In the genomic region with DNA sequence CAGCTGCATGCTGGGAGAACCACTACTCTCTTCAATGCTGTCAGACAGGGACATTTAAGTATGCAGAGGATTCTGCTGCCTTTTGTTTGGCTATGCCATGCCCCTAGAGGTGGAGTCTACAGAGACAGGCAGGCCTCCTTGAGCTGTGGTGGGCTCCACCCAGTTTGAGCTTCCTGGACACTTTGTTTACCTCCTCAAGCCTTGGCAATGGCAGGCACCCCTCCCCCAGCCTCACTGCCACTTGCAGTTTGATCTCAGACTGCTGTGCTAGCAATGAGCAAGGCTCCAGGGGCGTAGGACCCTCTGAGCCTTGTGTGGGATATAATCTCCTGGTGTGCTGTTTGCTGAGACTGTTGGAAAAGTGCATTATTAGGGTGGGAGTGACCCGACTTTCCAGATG, we compare ENCODE assay signal across 6 cellular contexts. TPM values are rescaled to one million over a fixed set of nuclear protein-coding genes. Genes with fewer than 3 reads are reported as not detected.
DNase-seq lines count a peak whose midpoint lies in the region; ATAC-seq and TF ChIP-seq lines count a peak whose summit lies in the region.
"Not testable (repeated sequence)": the region's sequence is repeated elsewhere in the genome, so short reads cannot be mapped to it uniquely, and the experiment has no call there.

No MANE protein-coding gene starts in this region.

- H3K27ac ChIP-seq in CD4-positive, alpha-beta memory T cell (ENCODE audit: low read depth, low read length), result not testable (repeated sequence)

- H3K27me3 ChIP-seq in CD4-positive, alpha-beta memory T cell (ENCODE audit: insufficient read depth, low read length), result not testable (repeated sequence)

- peak overlapping the region in 4 of 8 donors; percentile 36 to 55 (median 47) for H3K4me3 Mint-ChIP-seq in CD4-positive, alpha-beta memory T cell
- not testable (repeated sequence) for H3K4me3 Mint-ChIP-seq in T-cell; activated CD4-positive, alpha-beta T cell treated with anti-CD3 and anti-CD28 coated beads, Interleukin-2, amount 10 ng/mL, durations not matched to agents 24 days and 14 days

- POLR2A ChIA-PET in CD4-positive, alpha-beta memory T cell (lab: Charles Lee; ENCODE audit: partially characterized antibody), result interaction anchor here (0.6 to 1.7 kb wide), 2 partner anchors 9 to 18 kb away, joined by 3 to 5 read pairs; partner anchors contain the start of gene TAF9B
- POLR2A ChIA-PET in T-cell (lab: Charles Lee), result not testable (repeated sequence)

- H3K4me3 ChIP-seq in CD4-positive, alpha-beta memory T cell (ENCODE audit: low read length in 2 of 2), result not testable (repeated sequence)
- H3K4me3 ChIP-seq in LNCaP clone FGC (ENCODE audit: low read depth, low read length), result peak overlapping the region; percentile 34

- not testable (repeated sequence) for TF ChIP-seq CTCF in LNCaP clone FGC (IDR thresholded peaks at IDR 0.05; ENCODE audit: control insufficient read depth, extremely low read depth, insufficient read depth)

- ATAC-seq in T-cell (replicated peaks in 1 of 4), result not testable (repeated sequence)

- not testable (repeated sequence) for H3K9me3 ChIP-seq in CD4-positive, alpha-beta memory T cell (ENCODE audit: control insufficient read depth in 1 of 2, low read length in 2 of 2)

- H3K27me3 Mint-ChIP-seq in CD4-positive, alpha-beta memory T cell; activated CD4-positive, alpha-beta T cell treated with anti-CD3 and anti-CD28 coated beads, Interleukin-2, amount 10 ng/mL, durations not matched to agents 24 days and 14 days: not testable (repeated sequence)
- peaks cover 0 to 25% of the 10 kb centered on the region in 2 donors for H3K27me3 Mint-ChIP-seq in T-cell

- peak in 3 of 5 donors; percentile 13 to 39 (median 21) for DNase-seq in CD4-positive, alpha-beta memory T cell
- not testable (repeated sequence) for DNase-seq in LNCaP clone FGC (ENCODE audit: low read depth)
- peak in 21 of 34 experiments; percentile 5 to 42 (median 15) for DNase-seq in T-cell
- DNase-seq in activated CD4-positive, alpha-beta T cell treated with anti-CD3 and anti-CD28 coated beads, Interleukin-2, amount 10 ng/mL, durations not matched to agents 24 days and 14 days, result peak; percentile 56
- peak; percentile 2 for DNase-seq in activated effector memory CD4-positive, alpha-beta T cell treated with Interleukin-2 at 50 U/mL for 16 hours
- DNase-seq in central memory CD4-positive, alpha-beta T cell, result peak; percentile 27

- CTCF ChIA-PET in CD4-positive, alpha-beta memory T cell (lab: Charles Lee; ENCODE audit: partially characterized antibody); T-cell (lab: Charles Lee): not testable (repeated sequence)

- peak overlapping the region in 5 of 7 donors; percentile 10 to 85 (median 45) for H3K27ac Mint-ChIP-seq in CD4-positive, alpha-beta memory T cell
- H3K27ac Mint-ChIP-seq in T-cell, result peak overlapping the region in 1 of 2 donors; percentile 39
- not testable (repeated sequence) for H3K27ac Mint-ChIP-seq in activated CD4-positive, alpha-beta T cell treated with anti-CD3 and anti-CD28 coated beads, Interleukin-2, amount 10 ng/mL, durations not matched to agents 24 days and 14 days

- not testable (repeated sequence) for H3K4me1 ChIP-seq in CD4-positive, alpha-beta memory T cell (ENCODE audit: insufficient read depth, low read length)

- H3K4me1 Mint-ChIP-seq in CD4-positive, alpha-beta memory T cell, result peaks cover 6 to 23% (median 8%) of the 10 kb centered on the region in 4 donors
- H3K4me1 Mint-ChIP-seq in T-cell, result peaks cover 0 to 27% (median 26%) of the 10 kb centered on the region in 3 donors
- H3K4me1 Mint-ChIP-seq in activated CD4-positive, alpha-beta T cell treated with anti-CD3 and anti-CD28 coated beads, Interleukin-2, amount 10 ng/mL, durations not matched to agents 24 days and 14 days, result not testable (repeated sequence)

- H3K36me3 Mint-ChIP-seq in CD4-positive, alpha-beta memory T cell; T-cell; activated CD4-positive, alpha-beta T cell treated with anti-CD3 and anti-CD28 coated beads, Interleukin-2, amount 10 ng/mL, durations not matched to agents 24 days and 14 days (ENCODE audit: low read depth): not testable (repeated sequence)

- not testable (repeated sequence) for H3K9me3 Mint-ChIP-seq in CD4-positive, alpha-beta memory T cell; T-cell
- H3K9me3 Mint-ChIP-seq in activated CD4-positive, alpha-beta T cell treated with anti-CD3 and anti-CD28 coated beads, Interleukin-2, amount 10 ng/mL, durations not matched to agents 24 days and 14 days, result peaks cover 13% of the 10 kb centered on the region

- intact Hi-C loops in CD4-positive, alpha-beta memory T cell (cut with micrococcal nuclease); activated CD4-positive, alpha-beta T cell treated with anti-CD3 and anti-CD28 coated beads, Interleukin-2, amount 10 ng/mL, durations not matched to agents 24 days and 14 days (cut with micrococcal nuclease): not testable (repeated sequence)

- H3K36me3 ChIP-seq in CD4-positive, alpha-beta memory T cell (ENCODE audit: insufficient read depth, low read length), result not testable (repeated sequence)

RNA-seq across cellular contexts. Expression of gene TAF9B, which starts 17.9 kb away (rescaled TPM):
- 10 to 100 TPM; 23.6 to 28.3 TPM for total RNA-seq in CD4-positive, alpha-beta memory T cell
- polyA plus RNA-seq in CD4-positive, alpha-beta memory T cell, result 10 to 100 TPM; 27.1 to 32.8 TPM
- 10 to 100 TPM in 4 of 5 donors, 1 to 10 TPM in 1; 8.3 to 18.4 (median 17.5) TPM for total RNA-seq in T-cell
- total RNA-seq in activated CD4-positive, alpha-beta T cell treated with anti-CD3 and anti-CD28 coated beads, Interleukin-2, amount 10 ng/mL, durations not matched to agents 24 days and 14 days, result 14.6 and 16.1 TPM in 2 replicates

RNA-seq across cellular contexts. Expression of gene PGK1, which starts 53.3 kb away (rescaled TPM):
- total RNA-seq in CD4-positive, alpha-beta memory T cell, result 100 to 1,000 TPM; 205 to 209 TPM
- 100 to 1,000 TPM; 461 to 867 TPM for polyA plus RNA-seq in CD4-positive, alpha-beta memory T cell
- total RNA-seq in T-cell, result 100 to 1,000 TPM; 199 to 264 (median 203) TPM
- total RNA-seq in activated CD4-positive, alpha-beta T cell treated with anti-CD3 and anti-CD28 coated beads, Interleukin-2, amount 10 ng/mL, durations not matched to agents 24 days and 14 days, result 1,039 and 1,063 TPM in 2 replicates
